8 cellular contexts compared by ENCODE assay signal in genomic region chr10:14184841-14185500, GRCh38.
DNase-seq lines count a peak whose midpoint lies in the region; ATAC-seq, FAIRE-seq and TF ChIP-seq lines count a peak whose summit lies in the region.

No MANE protein-coding gene starts in this region.

- H3K9me3 ChIP-seq in KOPT-K1 (ENCODE audit: insufficient read depth, low read length, poor library complexity, severe bottlenecking) (no peaks in the 10 kb centered on the region), iPS-18a (ENCODE audit: control insufficient read depth, low read depth, low read length) (no peaks in the 10 kb centered on the region), WERI-Rb-1 (ENCODE audit: severe bottlenecking) (no peaks in the 10 kb centered on the region)

- no peaks in the 10 kb centered on the region for H3K36me3 ChIP-seq in GM23338 (ENCODE audit: insufficient read depth)
- H3K36me3 ChIP-seq in KOPT-K1 (ENCODE audit: insufficient read depth, low read length): no peaks in the 10 kb centered on the region
- H3K36me3 ChIP-seq in iPS-18a (ENCODE audit: control insufficient read depth, low read depth, low read length): no peaks in the 10 kb centered on the region
- H3K36me3 ChIP-seq in WERI-Rb-1: no peaks in the 10 kb centered on the region

- H3K4me1 ChIP-seq in GM23338 (ENCODE audit: insufficient read depth) (peaks cover 5% of the 10 kb centered on the region), iPS-18a (ENCODE audit: control insufficient read depth, low read depth, low read length) (peaks cover 5% of the 10 kb centered on the region)

- H3K27ac Mint-ChIP-seq in GM23338: peak overlapping the region; percentile 100
- peak overlapping the region; percentile 98 for H3K27ac Mint-ChIP-seq in activated CD4-positive, alpha-beta memory T cell treated with anti-CD3 and anti-CD28 coated beads for 36 hours

- no peaks in the 10 kb centered on the region for H3K36me3 Mint-ChIP-seq in GM23338 (ENCODE audit: low read depth)
- H3K36me3 Mint-ChIP-seq in activated CD4-positive, alpha-beta memory T cell treated with anti-CD3 and anti-CD28 coated beads for 36 hours: peaks cover 5% of the 10 kb centered on the region

- CTCF ChIA-PET in activated CD4-positive, alpha-beta memory T cell treated with anti-CD3 and anti-CD28 coated beads for 36 hours (lab: Charles Lee): interaction anchor here (0.7 to 4.5 kb wide), 8 partner anchors 11 to 525 kb away, joined by 3 to 50 read pairs (median 3); no protein-coding TSS in a partner anchor

- H3K27ac ChIP-seq in GM23338 (ENCODE audit: low read depth): peak overlapping the region; percentile 51
- peak overlapping the region; percentile 45 for H3K27ac ChIP-seq in KOPT-K1 (ENCODE audit: low read depth, low read length, poor library complexity, severe bottlenecking)
- H3K27ac ChIP-seq in iPS-18a (ENCODE audit: low read length): peak overlapping the region; percentile 87
- H3K27ac ChIP-seq in WERI-Rb-1: no peak overlapping the region; the same call in 1 of the 2 replicates

- peak; percentile 36 for DNase-seq in GM12892 (ENCODE audit: insufficient read length)
- peak; percentile 68 for DNase-seq in GM23338 (ENCODE audit: low spot score)
- peak; percentile 79 for DNase-seq in activated CD4-positive, alpha-beta memory T cell treated with anti-CD3 and anti-CD28 coated beads for 36 hours
- DNase-seq in HUDEP-2 (lab: John Stamatoyannopoulos, UW; ENCODE audit: unreplicated experiment in 76 of 76): no peak
- no peak for DNase-seq in WERI-Rb-1
- no peak for DNase-seq in AG08396 (ENCODE audit: low spot score)

- H3K4me1 Mint-ChIP-seq in GM23338: peaks cover 16% of the 10 kb centered on the region
- peaks cover 32% of the 10 kb centered on the region for H3K4me1 Mint-ChIP-seq in activated CD4-positive, alpha-beta memory T cell treated with anti-CD3 and anti-CD28 coated beads for 36 hours (ENCODE audit: low read depth)

- TF ChIP-seq CTCF in GM23338 (conservative IDR thresholded peaks at IDR 0.05; ENCODE audit: low read depth in 2 of 2) (no peak), WERI-Rb-1 (IDR thresholded peaks at IDR 0.05; ENCODE audit: low read depth, low read length) (no peak)

- H4K20me1 ChIP-seq in GM23338 (replicated peaks; ENCODE audit: insufficient read depth): no peaks in the 10 kb centered on the region

- ATAC-seq in GM23338: peak; percentile 31

- peaks cover 4% of the 10 kb centered on the region; the same call in 1 of the 2 replicates for H3F3A ChIP-seq in GM23338 (replicated peaks; ENCODE audit: low read depth)

- intact Hi-C loops in activated CD4-positive, alpha-beta memory T cell treated with anti-CD3 and anti-CD28 coated beads for 36 hours (cut with micrococcal nuclease): loop anchor here (1.0 to 10.0 kb wide), 9 partner anchors 176 to 770 kb away; partner anchors contain the start of genes CDNF, DCLRE1C, HSPA14 and MEIG1

- no peak for TF ChIP-seq POLR2A in GM12892 (IDR thresholded peaks at IDR 0.05; ENCODE audit: low read depth, low read length)

- no peaks in the 10 kb centered on the region for H3K79me2 ChIP-seq in GM23338 (replicated peaks; ENCODE audit: insufficient read depth)

- peak; percentile 63 for FAIRE-seq in GM12892 (lab: Jason Lieb, UNC)

- peaks cover 14% of the 10 kb centered on the region for H3K27me3 Mint-ChIP-seq in GM23338 (ENCODE audit: insufficient read depth, low read depth, poor library complexity)
- H3K27me3 Mint-ChIP-seq in activated CD4-positive, alpha-beta memory T cell treated with anti-CD3 and anti-CD28 coated beads for 36 hours: peaks cover 36% of the 10 kb centered on the region

- H3K9me3 Mint-ChIP-seq in GM23338: peaks cover 6% of the 10 kb centered on the region; the same call in 2 of the 3 replicates
- H3K9me3 Mint-ChIP-seq in activated CD4-positive, alpha-beta memory T cell treated with anti-CD3 and anti-CD28 coated beads for 36 hours: peaks cover 2% of the 10 kb centered on the region

- no peak overlapping the region for H3K4me3 ChIP-seq in GM23338
- peak overlapping the region; percentile 15 for H3K4me3 ChIP-seq in iPS-18a (ENCODE audit: low read length)
- no peak overlapping the region for H3K4me3 ChIP-seq in WERI-Rb-1 (ENCODE audit: low read depth, low read length)

- H3K27me3 ChIP-seq in GM23338 (ENCODE audit: insufficient read depth): no peaks in the 10 kb centered on the region
- H3K27me3 ChIP-seq in iPS-18a (ENCODE audit: control insufficient read depth, insufficient read depth, low read length): no peaks in the 10 kb centered on the region
- no peaks in the 10 kb centered on the region for H3K27me3 ChIP-seq in WERI-Rb-1 (ENCODE audit: insufficient read depth, low read depth, severe bottlenecking)

- peak overlapping the region; percentile 60 for H3K9ac ChIP-seq in iPS-18a (ENCODE audit: low read length)

- no peak overlapping the region for H3K4me2 ChIP-seq in GM23338

- H3K9me2 ChIP-seq in GM23338 (ENCODE audit: insufficient read depth): peaks cover 4% of the 10 kb centered on the region; the same call in 1 of the 2 replicates

- H2AFZ ChIP-seq in GM23338: no peak overlapping the region

- POLR2A ChIA-PET in activated CD4-positive, alpha-beta memory T cell treated with anti-CD3 and anti-CD28 coated beads for 36 hours (lab: Charles Lee): interaction anchor here (0.6 to 2.3 kb wide), 31 partner anchors 11 to 883 kb away, joined by 3 to 17 read pairs (median 4); partner anchors contain the start of genes CDNF, HSPA14, MEIG1 and MSANTD7

- peak overlapping the region; percentile 9; the same call in 1 of the 3 replicates for H3K4me3 Mint-ChIP-seq in GM23338
- H3K4me3 Mint-ChIP-seq in activated CD4-positive, alpha-beta memory T cell treated with anti-CD3 and anti-CD28 coated beads for 36 hours: peak overlapping the region; percentile 74

TF ChIP-seq in GM23338, 12 proteins besides CTCF, POLR2A, EP300 and RAD21 (continues in another document):
- TF ChIP-seq NANOG (IDR thresholded peaks at IDR 0.05; ENCODE audit: borderline replicate concordance): no peak
- no peak for TF ChIP-seq CREB1 (CRISPR knock-in tag; IDR thresholded peaks at IDR 0.05; ENCODE audit: low read depth)
- TF ChIP-seq STAT1 (IDR thresholded peaks at IDR 0.05; ENCODE audit: unreplicated experiment): no peak
- no peak for TF ChIP-seq REST (IDR thresholded peaks at IDR 0.05; ENCODE audit: unreplicated experiment)
- TF ChIP-seq ETS1 (IDR thresholded peaks at IDR 0.05): no peak
- TF ChIP-seq EZH2 (IDR thresholded peaks at IDR 0.05; ENCODE audit: low read depth, unreplicated experiment): no peak
- TF ChIP-seq JUNB (IDR thresholded peaks at IDR 0.05; ENCODE audit: unreplicated experiment): no peak
- no peak for TF ChIP-seq POLR2AphosphoS5 (IDR thresholded peaks at IDR 0.05; ENCODE audit: low read depth)

Comparison
In these comparisons a context has a peak if more than half of its experiments do, and no peak if none do; other contexts are left out.
1. DNase-seq: peak in GM12892 (single experiment), GM23338 (single experiment) and activated CD4-positive, alpha-beta memory T cell treated with anti-CD3 and anti-CD28 coated beads for 36 hours (single experiment); none in HUDEP-2 (0 of 76), WERI-Rb-1 (single experiment) and AG08396 (single experiment).